In the genomic region with DNA sequence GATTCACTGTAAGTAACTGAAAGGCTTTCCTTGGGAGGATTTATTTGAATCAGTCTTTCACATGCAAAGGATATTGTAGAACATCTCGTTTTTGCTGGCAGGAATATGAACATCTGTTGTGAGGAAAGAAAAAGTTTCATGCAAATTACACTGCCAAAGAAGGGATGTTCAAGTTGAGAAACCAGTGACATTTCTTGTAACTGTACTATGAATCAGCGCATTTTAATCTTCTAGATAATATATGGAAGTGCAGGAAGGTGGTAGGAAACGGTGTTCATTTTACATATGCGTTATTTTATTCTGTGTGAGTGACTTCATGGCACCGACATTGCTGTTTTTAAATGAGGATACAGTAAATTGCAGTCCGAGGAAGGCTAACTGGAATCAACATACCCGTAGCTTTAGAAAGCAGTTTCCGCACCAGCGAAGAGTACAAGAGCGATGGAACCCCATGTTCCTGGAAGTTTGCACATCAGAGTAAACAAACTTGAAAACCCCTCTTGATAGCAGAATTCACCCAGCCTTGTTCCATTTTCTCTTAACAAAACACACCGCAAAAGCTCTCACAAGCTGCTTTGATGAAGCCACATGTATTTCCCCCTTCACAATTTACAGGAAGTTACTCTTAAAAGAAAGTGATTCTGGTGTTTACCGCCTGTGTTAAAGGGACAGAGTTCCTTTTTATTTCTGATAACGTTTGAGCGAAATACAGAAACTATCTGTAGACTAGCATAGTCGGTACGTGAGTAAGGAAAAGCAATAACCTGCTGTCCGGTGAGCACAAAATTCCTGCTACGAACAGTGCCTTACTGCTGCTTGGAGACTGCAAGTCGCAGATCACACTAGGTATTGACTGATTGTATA, we compare ENCODE assay signal across 8 cellular contexts. TPM values are rescaled to one million over a fixed set of nuclear protein-coding genes. Genes with fewer than 3 reads are reported as not detected.
DNase-seq lines count a peak whose midpoint lies in the region; ATAC-seq and TF ChIP-seq lines count a peak whose summit lies in the region.

No MANE protein-coding gene starts in this region.

- H3K27ac ChIP-seq in OCI-LY7 (ENCODE audit: low read depth, low read length, poor library complexity, severe bottlenecking) (peak overlapping the region; percentile 55), left ventricle myocardium inferior (replicated peaks) (peak overlapping the region; percentile 78), spleen (peak overlapping the region; percentile 85 to 96 (median 94))

- H3K4me3 ChIP-seq in OCI-LY7 (ENCODE audit: low read depth, low read length, poor library complexity, severe bottlenecking) (peak overlapping the region; percentile 69), left ventricle myocardium inferior (peak overlapping the region; percentile 58), spleen (peak overlapping the region; percentile 29 to 72 (median 46))

- no peaks in the 10 kb centered on the region for H4K20me1 ChIP-seq in OCI-LY7 (ENCODE audit: insufficient read depth, low read length)

- POLR2A ChIA-PET in OCI-LY7 (lab: Charles Lee): interaction anchor here (0.6 to 1.6 kb wide), 8 partner anchors 11 to 237 kb away, joined by 3 to 5 read pairs (median 3); partner anchors contain the start of gene PRDM1

- peaks cover 46% of the 10 kb centered on the region for H3K4me1 ChIP-seq in OCI-LY7 (ENCODE audit: insufficient read depth, low read length, poor library complexity, severe bottlenecking)
- H3K4me1 ChIP-seq in left ventricle myocardium inferior: peaks cover 21% of the 10 kb centered on the region
- H3K4me1 ChIP-seq in spleen: peaks cover 8 to 88% (median 50%) of the 10 kb centered on the region in 6 donors

- H2AFZ ChIP-seq in OCI-LY7 (ENCODE audit: low read length): peak overlapping the region; percentile 73

- TF ChIP-seq POLR2A in spleen (IDR thresholded peaks at IDR 0.05): peak in 1 of 3 donors; percentile 59

- peaks cover 86% of the 10 kb centered on the region for H3K27me3 ChIP-seq in left ventricle myocardium inferior (ENCODE audit: low read depth)
- H3K27me3 ChIP-seq in spleen (replicated peaks in 1 of 7): no peaks in the 10 kb centered on the region

- TF ChIP-seq CTCF in OCI-LY7 (conservative IDR thresholded peaks at IDR 0.05; ENCODE audit: low read length) (no peak), left ventricle myocardium inferior (IDR thresholded peaks at IDR 0.05; ENCODE audit: borderline replicate concordance) (no peak), spleen (IDR thresholded peaks at IDR 0.05 in 8 of 11, conservative IDR thresholded peaks at IDR 0.05 in 3 of 11) (peak in 1 of 11 experiments; percentile 13)

- no peaks in the 10 kb centered on the region for H3K27me3 Mint-ChIP-seq in activated naive CD8-positive, alpha-beta T cell

- H3K36me3 ChIP-seq in OCI-LY7 (ENCODE audit: insufficient read depth, low read length) (peaks cover 5% of the 10 kb centered on the region; the same call in 1 of the 2 replicates), left ventricle myocardium inferior (no peaks in the 10 kb centered on the region), spleen (peaks cover 0 to 35% (median 0%) of the 10 kb centered on the region in 6 donors)

- peak; percentile 30 for DNase-seq in NK-92 treated with Interleukin-12 subunit alpha and Interleukin-12 subunit beta, amount 100 ng/mL, for 24 hours (lab: John Stamatoyannopoulos, UW)
- DNase-seq in NK-92 (lab: John Stamatoyannopoulos, UW; ENCODE audit: unreplicated experiment) (no peak), OCI-LY7 (ENCODE audit: low spot score) (peak; percentile 77), left ventricle myocardium inferior (no peak), spleen (no peak), NCI-H748 treated with DMSO at 0.1 percent for 48 hours (lab: John Stamatoyannopoulos, UW) (no peak)

- H3K79me2 ChIP-seq in OCI-LY7 (ENCODE audit: insufficient read depth, low read depth, low read length): no peaks in the 10 kb centered on the region

- no peaks in the 10 kb centered on the region for H3K36me3 Mint-ChIP-seq in activated naive CD8-positive, alpha-beta T cell

- peak overlapping the region; percentile 98 for H3K27ac Mint-ChIP-seq in activated naive CD8-positive, alpha-beta T cell

- peak; percentile 37 for ATAC-seq in HG02840 (IDR thresholded peaks at IDR 0.05; ENCODE audit: low FRiP score, unreplicated experiment)

- H3K9me3 ChIP-seq in OCI-LY7 (ENCODE audit: low read length) (no peaks in the 10 kb centered on the region), left ventricle myocardium inferior (replicated peaks) (no peaks in the 10 kb centered on the region), spleen (no peaks in the 10 kb centered on the region)

- BruUV-seq in OCI-LY7 (replicated peaks; lab: Mats Ljungman, UMichigan): TSS peak; percentile 93

- WGBS in spleen, 5 donors: 1 to 2% (median 1%) methylated on average over 19 of the region's 19 CpGs

- intact Hi-C loops in OCI-LY7 (cut with micrococcal nuclease; ENCODE audit: unreplicated experiment) (loop anchor here (1.0 to 10.0 kb wide), 2 partner anchors 126 to 417 kb away; no protein-coding TSS in a partner anchor), left ventricle myocardium inferior (cut with micrococcal nuclease) (no loop called here), spleen (cut with DNase I; ENCODE audit: low total_unique reads) (no loop called here)

- CTCF ChIA-PET in OCI-LY7 (lab: Charles Lee; ENCODE audit: unreplicated experiment): no interaction called here

- peak overlapping the region; percentile 89 for H3K4me3 Mint-ChIP-seq in activated naive CD8-positive, alpha-beta T cell

- H3K4me1 Mint-ChIP-seq in activated naive CD8-positive, alpha-beta T cell (ENCODE audit: low read depth): peaks cover 81% of the 10 kb centered on the region

- H3K9me3 Mint-ChIP-seq in activated naive CD8-positive, alpha-beta T cell (ENCODE audit: low read depth): no peaks in the 10 kb centered on the region

- H3K4me2 ChIP-seq in OCI-LY7 (ENCODE audit: low read length): peak overlapping the region; percentile 73

- no peaks in the 10 kb centered on the region for H3K9me2 ChIP-seq in OCI-LY7 (ENCODE audit: insufficient read depth, low read length)

RNA-seq across cellular contexts. Expression of gene PRDM1, which starts 11.5 kb away (rescaled TPM):
- 1.5 and 2.2 TPM in 2 replicates for total RNA-seq in OCI-LY7 (2014; rRNA removed; shearing (Covaris generic))
- total RNA-seq in OCI-LY7 (2022): 1.9 and 3.3 TPM in 2 replicates
- total RNA-seq in left ventricle myocardium inferior: 0.85 TPM
- 10 to 100 TPM; 35.7 to 63.7 (median 45.4) TPM for total RNA-seq in spleen
- polyA plus RNA-seq in spleen: 1 to 10 TPM; 2.2 to 3.7 (median 2.5) TPM

Comparison
In these comparisons a context has a peak if more than half of its experiments do, and no peak if none do; other contexts are left out.
1. DNase-seq: peak in NK-92 treated with Interleukin-12 subunit alpha and Interleukin-12 subunit beta, amount 100 ng/mL, for 24 hours (single experiment) and OCI-LY7 (single experiment); none in NK-92 (single experiment), left ventricle myocardium inferior (single experiment), spleen (single experiment) and NCI-H748 treated with DMSO at 0.1 percent for 48 hours (single experiment).
2. RNA of gene PRDM1, which starts 11.5 kb away (total RNA-seq): 35.7 to 63.7 TPM in spleen; 1.5 to 3.3 TPM in OCI-LY7 and 0.85 TPM in left ventricle myocardium inferior (single experiment); every median in the first group is over 4 times any median in the second.
3. Peak in every context shown above with its lines, with median percentiles within 50 percentile points of each other: H3K27ac ChIP-seq and H3K4me3 ChIP-seq.